Comparison of ENCODE assay signal across 20 cellular contexts in genomic region chr7:2373646-2374045, GRCh38. TPM values are rescaled to one million over a fixed set of nuclear protein-coding genes. Genes with fewer than 3 reads are reported as not detected.
A peak's percentile ranks its signal among the peaks of the same experiment; 100 is the strongest.
DNase-seq lines count a peak whose midpoint lies in the region; ATAC-seq and TF ChIP-seq lines count a peak whose summit lies in the region.
"Had no signal": no experiment of that assay in that cellular context is flagged by ENCODE, and none has a peak within 500 bp of the region (broad histone marks: within the 10 kb centered on the region; RNA-seq: fewer than 3 reads in every experiment).

No MANE protein-coding gene starts in this region.

- peaks cover 0 to 5% (median 3%) of the 10 kb centered on the region in 4 donors for H3K4me1 Mint-ChIP-seq in CD4-positive, alpha-beta memory T cell
- H3K4me1 Mint-ChIP-seq: B cell, GM23338 had no signal

- 61 to 93% (median 64%) methylated on average over 7 of the region's 7 CpGs for WGBS in psoas muscle, 3 donors

- POLR2A ChIA-PET in RWPE1 (lab: Yijun Ruan, JAX; ENCODE audit: low non-redundant PET), result no interaction called here
- POLR2A ChIA-PET in CD4-positive, alpha-beta memory T cell (lab: Charles Lee; ENCODE audit: partially characterized antibody), result no interaction called here

- H3K36me3 Mint-ChIP-seq in CD4-positive, alpha-beta memory T cell, result peaks cover 66 to 78% of the 10 kb centered on the region in 2 donors

- intact Hi-C loops in psoas muscle (cut with DNase I), result no loop called here
- intact Hi-C loops in CD4-positive, alpha-beta memory T cell (cut with micrococcal nuclease), result no loop called here

- CTCF ChIA-PET in RWPE1 (lab: Yijun Ruan, JAX), result interaction anchor here (0.6 kb wide), 1 partner anchor 312 kb away, joined by 3 read pairs; no protein-coding TSS in a partner anchor
- CTCF ChIA-PET in CD4-positive, alpha-beta memory T cell (lab: Charles Lee; ENCODE audit: partially characterized antibody), result interaction anchor here (0.8 kb wide), 1 partner anchor 58 kb away, joined by 3 read pairs; no protein-coding TSS in a partner anchor

- peaks cover 0 to 1% (median 0%) of the 10 kb centered on the region in 8 donors for H3K9me3 Mint-ChIP-seq in CD4-positive, alpha-beta memory T cell
- H3K9me3 Mint-ChIP-seq: CD4-positive, alpha-beta T cell; GM23338 had no signal

- ATAC-seq in psoas muscle, result peak in 3 of 4 donors; percentile 31 to 45 (median 39)
- no peak for ATAC-seq in HG02840 (IDR thresholded peaks at IDR 0.05; ENCODE audit: low FRiP score, unreplicated experiment)

- H3K4me3 Mint-ChIP-seq in CD4-positive, alpha-beta memory T cell, result no peak overlapping the region
- H3K4me3 Mint-ChIP-seq: B cell; CD4-positive, alpha-beta T cell; GM23338; HFFc6 had no signal

- H3K9me3 ChIP-seq in psoas muscle, result no peaks in the 10 kb centered on the region
- H3K9me3 ChIP-seq in CD4-positive, alpha-beta memory T cell (ENCODE audit: control insufficient read depth in 1 of 2, low read length in 2 of 2), result no peaks in the 10 kb centered on the region
- H3K9me3 ChIP-seq: BLaER1, HAP-1 had no signal

- DNase-seq in G401 (ENCODE audit: low spot score) (peak; percentile 50), RWPE1 (ENCODE audit: low spot score) (no peak), cerebellar cortex (ENCODE audit: low spot score) (peak; percentile 38), psoas muscle (no peak), NCI-H446 (lab: John Stamatoyannopoulos, UW) (no peak)
- no peak for DNase-seq in CD4-positive, alpha-beta memory T cell
- no peak for DNase-seq in activated effector memory CD4-positive, alpha-beta T cell treated with Interleukin-2 at 50 U/mL for 16 hours
- DNase-seq: Calu3; CD4-positive, alpha-beta T cell; COR-L47; DND-41; GDM1; HFFc6 had no signal

- H3K36me3 ChIP-seq in psoas muscle (ENCODE audit: insufficient read depth in 1 of 2, low read depth in 1 of 2), result peaks cover 15 to 87% of the 10 kb centered on the region in 2 donors
- peaks cover 85% of the 10 kb centered on the region for H3K36me3 ChIP-seq in CD4-positive, alpha-beta memory T cell (ENCODE audit: insufficient read depth, low read length)

- H3K27ac Mint-ChIP-seq in CD4-positive, alpha-beta memory T cell, result no peak overlapping the region
- H3K27ac Mint-ChIP-seq: B cell; CD4-positive, alpha-beta T cell; GM23338; HFFc6 had no signal

- TF ChIP-seq CTCF in RWPE1 (conservative IDR thresholded peaks at IDR 0.05; ENCODE audit: low read depth) (no peak), psoas muscle (IDR thresholded peaks at IDR 0.05) (no peak)

- H3K27me3 ChIP-seq in psoas muscle (ENCODE audit: insufficient read depth in 3 of 3, low read length in 2 of 3), result no peaks in the 10 kb centered on the region
- H3K27me3 ChIP-seq in CD4-positive, alpha-beta memory T cell (ENCODE audit: insufficient read depth, low read length), result no peaks in the 10 kb centered on the region
- H3K27me3 ChIP-seq: BLaER1 had no signal

- H3K4me1 ChIP-seq in psoas muscle, result peaks cover 7% of the 10 kb centered on the region
- H3K4me1 ChIP-seq in CD4-positive, alpha-beta memory T cell (ENCODE audit: insufficient read depth, low read length), result no peaks in the 10 kb centered on the region
- H3K4me1 ChIP-seq: HAP-1 had no signal

- H3K27ac ChIP-seq in RWPE1 (peak overlapping the region; percentile 50), psoas muscle (peak overlapping the region; percentile 2)
- H3K27ac ChIP-seq in CD4-positive, alpha-beta memory T cell (ENCODE audit: low read depth, low read length), result no peak overlapping the region
- H3K27ac ChIP-seq: 22Rv1, BLaER1, C4-2B had no signal

- no peaks in the 10 kb centered on the region for H3K27me3 Mint-ChIP-seq in CD4-positive, alpha-beta memory T cell
- H3K27me3 Mint-ChIP-seq: B cell; CD4-positive, alpha-beta T cell had no signal

- in situ Hi-C loops in G401 (cut with HindIII; ENCODE audit: low sequenced_read_pairs), result no loop called here

- no peak overlapping the region for H3K4me3 ChIP-seq in psoas muscle
- H3K4me3 ChIP-seq in CD4-positive, alpha-beta memory T cell (ENCODE audit: low read length in 2 of 2), result no peak overlapping the region
- H3K4me3 ChIP-seq: BLaER1, GM23338, HAP-1 had no signal

RNA-seq across cellular contexts. Expression of gene EIF3B, which starts 19.0 kb away (rescaled TPM):
- 217 and 294 TPM in 2 replicates for total RNA-seq in G401 (2014; rRNA removed; shearing (Covaris generic))
- total RNA-seq in psoas muscle, result 100 to 1,000 TPM; 101 to 203 (median 180) TPM
- 100 to 1,000 TPM; 113 to 275 (median 159) TPM for polyA plus RNA-seq in psoas muscle
- 100 to 1,000 TPM; 126 to 138 TPM for total RNA-seq in CD4-positive, alpha-beta memory T cell
- polyA plus RNA-seq in CD4-positive, alpha-beta memory T cell, result 100 to 1,000 TPM in 1 of 2 donors, 10 to 100 TPM in 1; 78.7 to 135 TPM

RNA-seq across cellular contexts. Expression of gene CHST12, which starts 29.8 kb away (rescaled TPM):
- total RNA-seq in G401 (2014; rRNA removed; shearing (Covaris generic)), result 13.5 and 20.7 TPM in 2 replicates
- total RNA-seq in psoas muscle, result 10 to 100 TPM in 1 of 4 donors, 1 to 10 TPM in 3; 6.6 to 12.0 (median 9.4) TPM
- polyA plus RNA-seq in psoas muscle, result 1 to 10 TPM; 7.7 to 8.2 (median 8.1) TPM
- 10 to 100 TPM; 29.5 to 30.7 TPM for total RNA-seq in CD4-positive, alpha-beta memory T cell
- polyA plus RNA-seq in CD4-positive, alpha-beta memory T cell, result 10 to 100 TPM; 11.6 to 22.5 TPM

RNA-seq across cellular contexts. Expression of gene SNX8, which starts 59.4 kb away (rescaled TPM):
- total RNA-seq in G401 (2014; rRNA removed; shearing (Covaris generic)), result 52.9 and 74.2 TPM in 2 replicates
- 10 to 100 TPM; 13.4 to 25.1 (median 21.7) TPM for total RNA-seq in psoas muscle
- polyA plus RNA-seq in psoas muscle, result 10 to 100 TPM in 2 of 3 donors, 1 to 10 TPM in 1; 8.4 to 14.3 (median 12.3) TPM
- 1 to 10 TPM; 6.9 to 9.9 TPM for total RNA-seq in CD4-positive, alpha-beta memory T cell
- 1 to 10 TPM; 6.6 to 7.4 TPM for polyA plus RNA-seq in CD4-positive, alpha-beta memory T cell

Comparison
In these comparisons a context has a peak if more than half of its experiments do, and no peak if none do; other contexts are left out.
1. DNase-seq: peak in G401 (single experiment) and cerebellar cortex (single experiment); none in RWPE1 (single experiment), psoas muscle (0 of 2), NCI-H446 (0 of 2), CD4-positive, alpha-beta memory T cell (0 of 5) and activated effector memory CD4-positive, alpha-beta T cell treated with Interleukin-2 at 50 U/mL for 16 hours (single experiment).